In the genomic region with DNA sequence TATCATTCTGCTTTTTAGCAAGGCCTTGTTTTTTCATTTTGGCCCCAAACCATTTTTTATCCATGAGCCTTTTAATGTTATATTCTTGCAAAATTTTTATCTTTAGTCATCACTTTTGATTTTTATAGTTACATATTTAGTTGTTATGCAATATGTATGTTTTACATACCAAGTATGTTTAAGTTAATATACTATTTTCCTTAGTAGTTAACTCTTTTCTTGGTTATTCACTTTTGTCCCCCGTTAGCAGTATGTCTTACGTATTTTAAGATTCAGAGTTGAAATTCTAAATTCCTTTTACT, we compare ENCODE assay signal across 26 cellular contexts.
"Had no signal": no experiment of that assay in that cellular context is flagged by ENCODE, and none has a peak within 500 bp of the region (broad histone marks: within the 10 kb centered on the region; RNA-seq: fewer than 3 reads in every experiment).

No MANE protein-coding gene starts in this region.

- H3K4me3 Mint-ChIP-seq: dendritic cell treated with granulocyte-macrophage colony-stimulating factor and Interleukin-4, amounts not matched to agents 40 ng/mL and 50 ng/mL, for 4 days; immature natural killer cell; naive thymus-derived CD8-positive, alpha-beta T cell; nephron progenitor cell; stimulated activated naive B cell treated with anti-CD40 and anti-IgM and Interleukin-4, amounts not matched to agents 10 μg/mL and 1 μg/mL and 100 μg/mL, for 72 hours; stimulated activated naive CD8-positive, alpha-beta T cell treated with anti-CD3 and anti-CD28 coated beads, Interleukin-15, Interleukin-2, amounts not matched to agents 100 ng/mL and 50 ng/mL, for 24 hours had no signal

- DNase-seq: colonic mucosa; effector CD8-positive, alpha-beta T cell; erythroblast; esophagus squamous epithelium; foreskin melanocyte; hypothalamus; immature natural killer cell; islet precursor cell; kidney glomerular epithelial cell; left ventricle myocardium superior; lower lobe of right lung; naive thymus-derived CD8-positive, alpha-beta T cell; nephron progenitor cell; nucleus accumbens; sigmoid colon; spleen; stimulated activated naive B cell treated with anti-CD40 and anti-IgM and Interleukin-4, amounts not matched to agents 10 μg/mL and 1 μg/mL and 100 μg/mL, for 72 hours; transverse colon; upper lobe of right lung; uterus had no signal

- ATAC-seq: left ventricle myocardium superior; naive thymus-derived CD8-positive, alpha-beta T cell; stimulated activated naive B cell treated with anti-CD40 and anti-IgM and Interleukin-4, amounts not matched to agents 10 μg/mL and 1 μg/mL and 100 μg/mL, for 72 hours had no signal

- H3K27me3 Mint-ChIP-seq: dendritic cell treated with granulocyte-macrophage colony-stimulating factor and Interleukin-4, amounts not matched to agents 40 ng/mL and 50 ng/mL, for 4 days had no signal

- H3K27me3 ChIP-seq: colonic mucosa, esophagus squamous epithelium, right atrium auricular region, sigmoid colon, spleen, transverse colon, upper lobe of right lung, uterus had no signal

- H3K36me3 ChIP-seq: colonic mucosa, esophagus squamous epithelium, lower lobe of right lung, prostate gland, right atrium auricular region, sigmoid colon, spleen, transverse colon, upper lobe of right lung, uterus had no signal

- H3K27ac Mint-ChIP-seq: dendritic cell treated with granulocyte-macrophage colony-stimulating factor and Interleukin-4, amounts not matched to agents 40 ng/mL and 50 ng/mL, for 4 days; immature natural killer cell; naive thymus-derived CD8-positive, alpha-beta T cell; stimulated activated naive B cell treated with anti-CD40 and anti-IgM and Interleukin-4, amounts not matched to agents 10 μg/mL and 1 μg/mL and 100 μg/mL, for 72 hours; stimulated activated naive CD8-positive, alpha-beta T cell treated with anti-CD3 and anti-CD28 coated beads, Interleukin-15, Interleukin-2, amounts not matched to agents 100 ng/mL and 50 ng/mL, for 24 hours had no signal

- H3K9me3 ChIP-seq: colonic mucosa, esophagus squamous epithelium, lower lobe of right lung, prostate gland, right atrium auricular region, sigmoid colon, spleen, transverse colon, upper lobe of right lung, uterus had no signal

- H3K4me1 ChIP-seq: colonic mucosa, prostate gland, spleen, upper lobe of right lung, uterus had no signal

- FAIRE-seq: endometrium had no signal

- H3K27ac ChIP-seq: colonic mucosa, esophagus squamous epithelium, lower lobe of right lung, prostate gland, right atrium auricular region, sigmoid colon, skin epidermis, spleen, transverse colon, upper lobe of right lung, uterus had no signal

- H3K36me3 Mint-ChIP-seq: immature natural killer cell; naive thymus-derived CD8-positive, alpha-beta T cell; stimulated activated naive B cell treated with anti-CD40 and anti-IgM and Interleukin-4, amounts not matched to agents 10 μg/mL and 1 μg/mL and 100 μg/mL, for 72 hours had no signal

- H3K4me3 ChIP-seq: colonic mucosa, esophagus squamous epithelium, lower lobe of right lung, prostate gland, right atrium auricular region, sigmoid colon, skin epidermis, spleen, transverse colon, upper lobe of right lung, uterus had no signal

- H3K4me1 Mint-ChIP-seq: immature natural killer cell; naive thymus-derived CD8-positive, alpha-beta T cell; nephron progenitor cell; stimulated activated naive B cell treated with anti-CD40 and anti-IgM and Interleukin-4, amounts not matched to agents 10 μg/mL and 1 μg/mL and 100 μg/mL, for 72 hours had no signal

- H3K9me3 Mint-ChIP-seq: dendritic cell treated with granulocyte-macrophage colony-stimulating factor and Interleukin-4, amounts not matched to agents 40 ng/mL and 50 ng/mL, for 4 days; naive thymus-derived CD8-positive, alpha-beta T cell; nephron progenitor cell; stimulated activated naive B cell treated with anti-CD40 and anti-IgM and Interleukin-4, amounts not matched to agents 10 μg/mL and 1 μg/mL and 100 μg/mL, for 72 hours; stimulated activated naive CD8-positive, alpha-beta T cell treated with anti-CD3 and anti-CD28 coated beads, Interleukin-15, Interleukin-2, amounts not matched to agents 100 ng/mL and 50 ng/mL, for 24 hours had no signal
